Comparison of ENCODE assay signal across 12 cellular contexts in genomic region chr9:83231039-83231438, GRCh38.
A peak's percentile ranks its signal among the peaks of the same experiment; 100 is the strongest.
DNase-seq lines count a peak whose midpoint lies in the region; ATAC-seq and TF ChIP-seq lines count a peak whose summit lies in the region.
"Had no signal": no experiment of that assay in that cellular context is flagged by ENCODE, and none has a peak within 500 bp of the region (broad histone marks: within the 10 kb centered on the region; RNA-seq: fewer than 3 reads in every experiment).

No MANE protein-coding gene starts in this region.

- H3K27ac ChIP-seq in breast epithelium (no peak overlapping the region), gastrocnemius medialis (peak overlapping the region in 2 of 4 donors; percentile 49 to 62), A673 (ENCODE audit: low read depth, low read length, poor library complexity, severe bottlenecking) (no peak overlapping the region), sigmoid colon (no peak overlapping the region)

- H3K4me3 Mint-ChIP-seq in MCF 10A (ENCODE audit: unreplicated experiment) = no peak overlapping the region
- H3K4me3 Mint-ChIP-seq: activated naive CD4-positive, alpha-beta T cell treated with anti-CD3 and anti-CD28 coated beads, Interleukin-2, amount 50 U/mL, for 24 hours; B cell had no signal

- TF ChIP-seq POLR2A in breast epithelium (IDR thresholded peaks at IDR 0.05) (no peak), gastrocnemius medialis (IDR thresholded peaks at IDR 0.05) (no peak), sigmoid colon (IDR thresholded peaks at IDR 0.05) (no peak)

- BruUV-seq in MCF 10A (replicated peaks; lab: Mats Ljungman, UMichigan) (no TSS peak), A673 (replicated peaks; lab: Mats Ljungman, UMichigan) (no TSS peak)

- no peaks in the 10 kb centered on the region for H3K4me1 Mint-ChIP-seq in MCF 10A (ENCODE audit: insufficient read depth, unreplicated experiment)
- H3K4me1 Mint-ChIP-seq: activated naive CD4-positive, alpha-beta T cell treated with anti-CD3 and anti-CD28 coated beads, Interleukin-2, amount 50 U/mL, for 24 hours; B cell had no signal

- TF ChIP-seq CTCF in MCF 10A (IDR thresholded peaks at IDR 0.05; ENCODE audit: unreplicated experiment) (peak; percentile 48), breast epithelium (IDR thresholded peaks at IDR 0.05) (no peak), epithelial cell of esophagus (IDR thresholded peaks at IDR 0.05; ENCODE audit: insufficient read depth, low read depth, low read length, missing control alignments) (peak; percentile 66), gastrocnemius medialis (IDR thresholded peaks at IDR 0.05 in 4 of 5, conservative IDR thresholded peaks at IDR 0.05 in 1 of 5) (no peak), A673 (conservative IDR thresholded peaks at IDR 0.05; ENCODE audit: low read depth, low read length) (no peak), sigmoid colon (IDR thresholded peaks at IDR 0.05) (no peak)

- H3K36me3 ChIP-seq in breast epithelium (no peaks in the 10 kb centered on the region), gastrocnemius medialis (no peaks in the 10 kb centered on the region), A673 (ENCODE audit: insufficient read depth, low read length, poor library complexity, severe bottlenecking) (no peaks in the 10 kb centered on the region), sigmoid colon (no peaks in the 10 kb centered on the region)

- in situ Hi-C loops in gastrocnemius medialis (cut with MboI; ENCODE audit: low sequenced_read_pairs in 4 of 4) = no loop called here

- H3K9me3 ChIP-seq in breast epithelium (no peaks in the 10 kb centered on the region), gastrocnemius medialis (no peaks in the 10 kb centered on the region), A673 (ENCODE audit: low read depth, low read length, poor library complexity, severe bottlenecking) (no peaks in the 10 kb centered on the region), sigmoid colon (no peaks in the 10 kb centered on the region)

- H3K36me3 Mint-ChIP-seq in MCF 10A (ENCODE audit: insufficient read depth, unreplicated experiment) = no peaks in the 10 kb centered on the region
- H3K36me3 Mint-ChIP-seq: activated naive CD4-positive, alpha-beta T cell treated with anti-CD3 and anti-CD28 coated beads, Interleukin-2, amount 50 U/mL, for 24 hours had no signal

- POLR2A ChIA-PET in MCF 10A (lab: Yijun Ruan, JAX) (no interaction called here), A673 (lab: Charles Lee; ENCODE audit: low non-redundant PET) (no interaction called here)

- peak; percentile 46 to 76 for ATAC-seq in gastrocnemius medialis

- WGBS in sigmoid colon, 2 donors = 35 to 51% methylated on average over 1 of the region's 1 CpG

- no peak for TF ChIP-seq EP300 in sigmoid colon (IDR thresholded peaks at IDR 0.05)

- intact Hi-C loops in MCF 10A (cut with micrococcal nuclease) (no loop called here), breast epithelium (cut with DNase I; ENCODE audit: low total_unique reads) (no loop called here), gastrocnemius medialis (cut with DNase I; ENCODE audit: low total_unique reads) (no loop called here), A673 (cut with micrococcal nuclease; ENCODE audit: unreplicated experiment) (no loop called here), sigmoid colon (cut with DNase I) (no loop called here)

- DNase-seq in MCF 10A (ENCODE audit: unreplicated experiment) (peak; percentile 61), breast epithelium (ENCODE audit: low spot score in 2 of 2) (no peak), HT1080 (ENCODE audit: low read depth) (peak; percentile 40), epithelial cell of esophagus (ENCODE audit: low read depth) (peak; percentile 71), gastrocnemius medialis (no peak), A673 (ENCODE audit: low spot score) (no peak), sigmoid colon (no peak), NCI-H2171 treated with DMSO at 0.1 percent for 48 hours (lab: John Stamatoyannopoulos, UW) (no peak)
- DNase-seq: effector CD4-positive, alpha-beta T cell; NCI-H226 had no signal

- CTCF ChIA-PET in MCF 10A (lab: Yijun Ruan, JAX) (interaction anchor here (0.6 to 1.3 kb wide), 5 partner anchors 9 to 204 kb away, joined by 3 to 4 read pairs (median 3); no protein-coding TSS in a partner anchor), A673 (lab: Charles Lee) (no interaction called here)

- no peaks in the 10 kb centered on the region for H3K9me3 Mint-ChIP-seq in MCF 10A (ENCODE audit: unreplicated experiment)
- H3K9me3 Mint-ChIP-seq: activated naive CD4-positive, alpha-beta T cell treated with anti-CD3 and anti-CD28 coated beads, Interleukin-2, amount 50 U/mL, for 24 hours had no signal

- no peak overlapping the region for H3K27ac Mint-ChIP-seq in MCF 10A (ENCODE audit: low read depth, unreplicated experiment)
- H3K27ac Mint-ChIP-seq: activated naive CD4-positive, alpha-beta T cell treated with anti-CD3 and anti-CD28 coated beads, Interleukin-2, amount 50 U/mL, for 24 hours; B cell had no signal

- H3K4me3 ChIP-seq in breast epithelium (no peak overlapping the region), epithelial cell of esophagus (ENCODE audit: low read length) (no peak overlapping the region), gastrocnemius medialis (no peak overlapping the region), A673 (ENCODE audit: low read depth, low read length, poor library complexity, severe bottlenecking) (no peak overlapping the region), sigmoid colon (no peak overlapping the region)

- no peaks in the 10 kb centered on the region for H3K27me3 Mint-ChIP-seq in MCF 10A (ENCODE audit: insufficient read depth, unreplicated experiment)
- H3K27me3 Mint-ChIP-seq: B cell had no signal

- H3K27me3 ChIP-seq in breast epithelium = no peaks in the 10 kb centered on the region
- H3K27me3 ChIP-seq in gastrocnemius medialis = no peaks in the 10 kb centered on the region
- H3K27me3 ChIP-seq in A673 (replicated peaks; ENCODE audit: insufficient read depth, low read depth, low read length, poor library complexity) = no peaks in the 10 kb centered on the region
- H3K27me3 ChIP-seq in sigmoid colon = no peaks in the 10 kb centered on the region

- H3K4me1 ChIP-seq in breast epithelium (no peaks in the 10 kb centered on the region), gastrocnemius medialis (peaks cover 11 to 24% of the 10 kb centered on the region in 2 donors), A673 (ENCODE audit: insufficient read depth, low read length, poor library complexity, severe bottlenecking) (no peaks in the 10 kb centered on the region), sigmoid colon (no peaks in the 10 kb centered on the region)

Comparison
In these comparisons a context has a peak if more than half of its experiments do, and no peak if none do; other contexts are left out.
1. DNase-seq: peak in MCF 10A (single experiment), HT1080 (single experiment) and epithelial cell of esophagus (single experiment); none in breast epithelium (0 of 2), gastrocnemius medialis (0 of 2), A673 (single experiment), sigmoid colon (single experiment) and NCI-H2171 treated with DMSO at 0.1 percent for 48 hours (single experiment).
2. CTCF ChIP-seq: peak in MCF 10A (single experiment) and epithelial cell of esophagus (single experiment); none in breast epithelium (0 of 3), gastrocnemius medialis (0 of 5), A673 (single experiment) and sigmoid colon (0 of 4).